In the genomic region with DNA sequence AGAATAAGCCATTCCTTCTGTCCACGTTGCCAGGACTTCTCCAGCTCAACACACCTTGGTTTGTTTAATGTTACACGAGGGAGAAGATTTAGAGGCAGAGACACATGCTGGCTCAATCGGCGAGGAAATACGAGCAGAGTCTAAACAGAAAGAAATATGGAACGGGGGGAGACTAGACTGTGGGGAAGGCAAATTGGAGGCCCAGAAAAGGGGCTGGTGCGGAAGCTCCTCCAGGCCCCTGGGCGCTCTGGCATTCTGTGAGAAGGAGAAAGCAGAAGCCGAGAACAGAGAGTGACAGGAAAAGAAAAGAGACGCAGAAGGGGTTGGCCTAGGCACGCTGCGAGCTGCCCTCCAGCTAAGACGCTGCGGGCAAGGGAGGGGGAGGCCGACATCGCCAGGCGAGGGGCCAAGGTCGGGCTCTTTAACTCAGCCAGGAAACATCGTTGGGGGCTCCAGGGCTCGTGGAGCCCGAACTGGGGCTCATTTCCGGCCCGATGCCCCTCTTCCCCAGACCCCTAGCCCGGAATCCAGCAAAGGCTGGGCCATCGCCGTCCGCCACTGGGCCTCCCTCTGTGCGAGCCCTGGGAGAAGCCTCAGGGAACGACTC, we compare ENCODE assay signal across 7 cellular contexts. TPM values are rescaled to one million over a fixed set of nuclear protein-coding genes. Genes with fewer than 3 reads are reported as not detected.
A peak's percentile ranks its signal among the peaks of the same experiment; 100 is the strongest.
DNase-seq lines count a peak whose midpoint lies in the region; ATAC-seq and TF ChIP-seq lines count a peak whose summit lies in the region.

No MANE protein-coding gene starts in this region.

- no peaks in the 10 kb centered on the region for H3K36me3 ChIP-seq in MG63

- TF ChIP-seq CTCF in chondrocyte (IDR thresholded peaks at IDR 0.05), result no peak

- H3K36me3 Mint-ChIP-seq in chondrocyte (ENCODE audit: low read depth), result peaks cover 7% of the 10 kb centered on the region

- no peak for DNase-seq in MG63
- DNase-seq in chondrocyte (ENCODE audit: low spot score), result no peak
- DNase-seq in cerebellar nuclear complex (lab: John Stamatoyannopoulos, UW), result no peak
- DNase-seq in activated effector memory CD4-positive, alpha-beta T cell treated with Interleukin-2 at 50 U/mL for 16 hours, result no peak

- no peaks in the 10 kb centered on the region for H3K9me3 Mint-ChIP-seq in chondrocyte (ENCODE audit: low read depth)

- H3K27me3 ChIP-seq in MG63 (peaks cover 28% of the 10 kb centered on the region), mononuclear cell (ENCODE audit: insufficient read depth, low read length) (peaks cover 82% of the 10 kb centered on the region)

- no peak overlapping the region for H3K27ac Mint-ChIP-seq in chondrocyte (ENCODE audit: unreplicated experiment)

- H3K4me3 ChIP-seq in MG63 (peak overlapping the region; percentile 46), mononuclear cell (ENCODE audit: low read length) (peak overlapping the region; percentile 44)

- H3K4me3 Mint-ChIP-seq in chondrocyte (ENCODE audit: unreplicated experiment), result peak overlapping the region; percentile 78

- ATAC-seq in GM18867 (IDR thresholded peaks at IDR 0.05; ENCODE audit: unreplicated experiment) (peak; percentile 18), HG02884 (IDR thresholded peaks at IDR 0.05; ENCODE audit: unreplicated experiment) (no peak)

- H3K9me3 ChIP-seq in MG63, result no peaks in the 10 kb centered on the region
- no peaks in the 10 kb centered on the region for H3K9me3 ChIP-seq in mononuclear cell (ENCODE audit: low read depth, low read length)

- peaks cover 48% of the 10 kb centered on the region for H3K4me1 ChIP-seq in mononuclear cell (ENCODE audit: insufficient read depth, low read length)

- H3K4me1 Mint-ChIP-seq in chondrocyte (ENCODE audit: low read depth), result peaks cover 32% of the 10 kb centered on the region

- peaks cover 82% of the 10 kb centered on the region for H3K27me3 Mint-ChIP-seq in chondrocyte (ENCODE audit: low read depth)

RNA-seq across cellular contexts. Expression of a gene that starts 3.2 kb away (rescaled TPM):
- not detected in 2 replicates for total RNA-seq in MG63 (2014; rRNA removed; shearing (Covaris generic); ENCODE audit: low replicate concordance)
- total RNA-seq in chondrocyte (not detected in 3 replicates), mononuclear cell (12.6 TPM)

Comparison
In these comparisons a context has a peak if more than half of its experiments do, and no peak if none do; other contexts are left out.
1. RNA of a gene that starts 3.2 kb away (total RNA-seq): 12.6 TPM in mononuclear cell (single experiment); not detected in MG63 and not detected in chondrocyte; every median in the first group is over 10 times any median in the second.